8 cellular contexts compared by ENCODE assay signal in genomic region chr3:185363662-185364203, GRCh38. TPM values are rescaled to one million over a fixed set of nuclear protein-coding genes. Genes with fewer than 3 reads are reported as not detected.
DNase-seq lines count a peak whose midpoint lies in the region; ATAC-seq and TF ChIP-seq lines count a peak whose summit lies in the region.

No MANE protein-coding gene starts in this region.

- peaks cover 13 to 15% of the 10 kb centered on the region in 2 donors for H3K4me1 Mint-ChIP-seq in immature natural killer cell

- peak overlapping the region; percentile 86 for H3K9ac ChIP-seq in adipocyte (ENCODE audit: low read length)

- DNase-seq in adipocyte (ENCODE audit: low read depth) = no peak
- DNase-seq in immature natural killer cell = no peak
- no peak for DNase-seq in stomach
- no peak for DNase-seq in left lobe of liver (ENCODE audit: low spot score)
- no peak for DNase-seq in NCI-H345 (lab: John Stamatoyannopoulos, UW)
- DNase-seq in posterior vena cava (ENCODE audit: low spot score) = no peak

- no peaks in the 10 kb centered on the region for H3K9me3 Mint-ChIP-seq in immature natural killer cell

- peak; percentile 41 for ATAC-seq in GM19023 (IDR thresholded peaks at IDR 0.05; ENCODE audit: unreplicated experiment)
- peak; percentile 28 for ATAC-seq in HG03378 (IDR thresholded peaks at IDR 0.05; ENCODE audit: unreplicated experiment)
- no peak for ATAC-seq in left lobe of liver

- no peak for TF ChIP-seq EP300 in stomach (IDR thresholded peaks at IDR 0.05)

- H3K4me3 ChIP-seq in adipocyte (ENCODE audit: low read length) (peak overlapping the region; percentile 83), stomach (peak overlapping the region; percentile 49 to 55 (median 53))

- H3K27ac Mint-ChIP-seq in immature natural killer cell = peak overlapping the region in 1 of 6 donors; percentile 35

- no peaks in the 10 kb centered on the region for H3K27me3 ChIP-seq in adipocyte (replicated peaks; ENCODE audit: control insufficient read depth, insufficient read depth, low read length)
- no peaks in the 10 kb centered on the region for H3K27me3 ChIP-seq in stomach

- WGBS in stomach, 5 donors = 3 to 14% (median 5%) methylated on average over 8 of the region's 8 CpGs

- H3K4me1 ChIP-seq in adipocyte (ENCODE audit: control insufficient read depth, insufficient read depth, low read length) (peaks cover 27% of the 10 kb centered on the region), stomach (peaks cover 0 to 30% (median 20%) of the 10 kb centered on the region in 4 donors)

- TF ChIP-seq POLR2A in stomach (IDR thresholded peaks at IDR 0.05) = no peak

- H3K4me3 Mint-ChIP-seq in immature natural killer cell = peak overlapping the region; percentile 79 to 88 (median 85)

- H3K27ac ChIP-seq in stomach = peak overlapping the region; percentile 59 to 80 (median 73)

- no peaks in the 10 kb centered on the region for H3K36me3 Mint-ChIP-seq in immature natural killer cell

- H3K27me3 Mint-ChIP-seq in immature natural killer cell (ENCODE audit: low read depth in 3 of 3) = peaks cover 8 to 24% (median 20%) of the 10 kb centered on the region in 3 donors

- H3K9me3 ChIP-seq in adipocyte (ENCODE audit: control insufficient read depth, low read length) (no peaks in the 10 kb centered on the region), stomach (no peaks in the 10 kb centered on the region)

- TF ChIP-seq CTCF in stomach (IDR thresholded peaks at IDR 0.05) = no peak

- no peaks in the 10 kb centered on the region for H3K36me3 ChIP-seq in adipocyte (ENCODE audit: control insufficient read depth, insufficient read depth, low read length, severe bottlenecking)
- no peaks in the 10 kb centered on the region for H3K36me3 ChIP-seq in stomach

- intact Hi-C loops in stomach (cut with DNase I; ENCODE audit: low total_unique reads) = no loop called here
- intact Hi-C loops in posterior vena cava (cut with DNase I) = no loop called here

RNA-seq across cellular contexts. Expression of gene MAP3K13, which starts 0.8 kb away (rescaled TPM):
- polyA plus RNA-seq in immature natural killer cell (10 to 100 TPM; 18.0 to 29.0 (median 24.2) TPM), stomach (10 to 100 TPM; 22.8 to 43.5 (median 33.3) TPM)
- total RNA-seq in stomach (100 to 1,000 TPM in 1 of 5 donors, 10 to 100 TPM in 4; 11.7 to 315 (median 28.7) TPM), left lobe of liver (20.0 TPM), posterior vena cava (10 to 100 TPM; 20.7 to 24.7 TPM)
